ENCODE assay signal across 8 cellular contexts in the genomic region with DNA sequence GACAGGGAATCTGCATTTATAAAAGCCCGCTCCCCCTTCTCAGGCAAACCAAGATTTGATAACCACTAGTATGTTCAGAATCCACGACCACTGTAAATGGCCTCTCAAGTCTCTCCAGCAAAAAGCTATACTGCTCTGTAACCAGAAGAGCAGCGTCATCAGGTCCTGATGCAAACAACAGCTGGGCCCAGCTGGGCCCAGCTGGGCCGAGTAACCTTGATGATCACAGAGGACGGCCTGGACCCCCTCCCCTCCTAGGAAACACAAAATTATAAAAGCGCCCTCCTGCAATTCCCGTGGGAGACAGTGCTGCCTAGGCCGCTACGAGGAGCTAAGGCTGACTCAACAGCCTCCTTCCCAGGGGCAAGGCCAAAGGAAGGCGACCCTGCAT. TPM values are rescaled to one million over a fixed set of nuclear protein-coding genes. Genes with fewer than 3 reads are reported as not detected.
A peak's percentile ranks its signal among the peaks of the same experiment; 100 is the strongest.
DNase-seq lines count a peak whose midpoint lies in the region; ATAC-seq and TF ChIP-seq lines count a peak whose summit lies in the region.

No MANE protein-coding gene starts in this region.

- peak; percentile 57 for DNase-seq in DMS53 (lab: John Stamatoyannopoulos, UW)
- no peak for DNase-seq in DMS53 treated with DMSO at 0.1 percent for 48 hours (lab: John Stamatoyannopoulos, UW; ENCODE audit: unreplicated experiment)
- no peak for DNase-seq in SJCRH30
- DNase-seq in fibroblast of pulmonary artery (ENCODE audit: low read depth) = no peak
- DNase-seq in sciatic nerve (ENCODE audit: low spot score) = no peak
- no peak for DNase-seq in G401 (ENCODE audit: low spot score)
- DNase-seq in stimulated activated CD4-positive, alpha-beta T cell treated with anti-CD3 and anti-CD28 coated beads, Interleukin-4, amount 100 ng/mL, for 24 hours = no peak
- DNase-seq in pons (ENCODE audit: low spot score) = no peak

- in situ Hi-C loops in G401 (cut with HindIII; ENCODE audit: low sequenced_read_pairs) = no loop called here

- peaks cover 17% of the 10 kb centered on the region for H3K4me1 ChIP-seq in SJCRH30

- ATAC-seq in sciatic nerve = peak; percentile 47

- H3K9me3 ChIP-seq in SJCRH30 (replicated peaks) = no peaks in the 10 kb centered on the region

- H3K4me3 ChIP-seq in SJCRH30 (peak overlapping the region; percentile 76), fibroblast of pulmonary artery (replicated peaks; ENCODE audit: low read depth, low read length) (peak overlapping the region; percentile 83)

- H3K27ac ChIP-seq in SJCRH30 = peak overlapping the region; percentile 96

- 0 out of 2 replicates have a peak, but pooled peaks cover 3% of the 10 kb centered on the region for H3K36me3 ChIP-seq in SJCRH30

- H3K27me3 ChIP-seq in SJCRH30 = no peaks in the 10 kb centered on the region

- intact Hi-C loops in sciatic nerve (cut with DNase I) = no loop called here

- no peak for TF ChIP-seq CTCF in fibroblast of pulmonary artery (IDR thresholded peaks at IDR 0.05; ENCODE audit: low read length, missing control alignments)

RNA-seq across cellular contexts. Expression of gene ADO, which starts 0.5 kb away (rescaled TPM):
- total RNA-seq in SJCRH30 (2014; rRNA removed; shearing (Covaris generic)) = 25.4 and 29.9 TPM in 2 replicates
- total RNA-seq in sciatic nerve = 35.1 TPM
- total RNA-seq in G401 (2014; rRNA removed; shearing (Covaris generic)) = 33.9 and 42.1 TPM in 2 replicates

RNA-seq across cellular contexts. Expression of gene EGR2, which starts 12.2 kb away (rescaled TPM):
- 0.71 and 1.3 TPM in 2 replicates for total RNA-seq in SJCRH30 (2014; rRNA removed; shearing (Covaris generic))
- total RNA-seq in sciatic nerve = 53.1 TPM
- total RNA-seq in G401 (2014; rRNA removed; shearing (Covaris generic)) = not detected in 2 replicates

Comparison
In these comparisons a context has a peak if more than half of its experiments do, and no peak if none do; other contexts are left out.
1. RNA of gene EGR2, which starts 12.2 kb away (total RNA-seq): 53.1 TPM in sciatic nerve (single experiment); 0.71 to 1.3 TPM in SJCRH30 and not detected in G401; every median in the first group is over 10 times any median in the second.